Comparison of ENCODE assay signal across 1 cellular context in the genomic region with DNA sequence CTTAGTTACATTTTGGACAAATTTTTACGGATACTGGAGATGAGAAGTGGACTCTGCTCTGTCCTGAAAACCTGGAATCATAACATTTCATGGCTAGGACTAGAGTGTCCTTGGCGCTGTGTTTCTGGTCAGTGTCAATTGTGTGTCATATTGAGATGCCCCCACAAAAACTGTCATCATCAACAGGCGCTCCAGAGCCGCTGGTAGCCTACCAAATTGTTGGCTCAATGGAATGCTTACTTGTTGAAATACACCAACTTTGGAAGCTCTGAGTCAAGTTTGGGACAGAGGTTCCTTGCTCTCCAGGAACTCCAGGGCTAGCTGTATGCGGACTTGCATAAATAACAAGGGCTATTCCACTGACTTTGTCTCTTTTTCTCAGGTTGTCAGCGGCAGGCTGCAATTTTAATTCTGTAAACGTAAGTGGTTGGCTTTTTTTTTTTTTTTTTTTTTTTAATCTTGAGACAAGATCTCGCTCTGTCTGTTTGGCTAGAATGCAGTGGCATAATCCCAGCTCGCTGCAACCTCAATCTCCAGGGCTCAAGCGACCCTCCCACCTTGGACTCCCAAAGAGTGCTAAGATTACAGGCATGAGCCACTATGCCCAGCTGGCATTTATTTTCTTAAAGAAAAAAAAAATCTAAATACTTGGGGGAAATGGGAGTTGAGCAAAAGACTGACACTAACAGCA.
TF ChIP-seq lines count a peak whose summit lies in the region.

No MANE protein-coding gene starts in this region.

TF ChIP-seq in GM23338, 12 proteins besides CTCF, POLR2A, EP300 and RAD21 (continued from another document):
- TF ChIP-seq REST (IDR thresholded peaks at IDR 0.05; ENCODE audit: unreplicated experiment), result no peak
